Comparison of ENCODE assay signal across 12 cellular contexts in genomic region chr2:38174646-38175096, GRCh38.
DNase-seq lines count a peak whose midpoint lies in the region; ATAC-seq and TF ChIP-seq lines count a peak whose summit lies in the region.
"Had no signal": no experiment of that assay in that cellular context is flagged by ENCODE, and none has a peak within 500 bp of the region (broad histone marks: within the 10 kb centered on the region; RNA-seq: fewer than 3 reads in every experiment).

No MANE protein-coding gene starts in this region.

- H3K9ac ChIP-seq in mammary epithelial cell (ENCODE audit: insufficient read depth, low read length) = no peak overlapping the region

- H3K36me3 ChIP-seq in mammary epithelial cell (ENCODE audit: insufficient read depth, low read length) (no peaks in the 10 kb centered on the region), lower lobe of right lung (no peaks in the 10 kb centered on the region)
- H3K36me3 ChIP-seq in CD8-positive, alpha-beta T cell (ENCODE audit: insufficient read depth, low read length) = no peaks in the 10 kb centered on the region
- H3K36me3 ChIP-seq: uterus had no signal

- peak overlapping the region; percentile 53 for H3K4me2 ChIP-seq in mammary epithelial cell (ENCODE audit: insufficient read depth, low read depth, low read length)

- dilution Hi-C loops in mammary epithelial cell (cut with HindIII; ENCODE audit: low sequenced_read_pairs) = loop anchor here (5.0 kb wide), 1 partner anchor 77 kb away; no protein-coding TSS in a partner anchor

- POLR2A ChIA-PET in CD8-positive, alpha-beta T cell (lab: Charles Lee) = no interaction called here

- H3K79me2 ChIP-seq in mammary epithelial cell (ENCODE audit: insufficient read depth, low read length) = no peaks in the 10 kb centered on the region

- intact Hi-C loops in mammary epithelial cell (cut with micrococcal nuclease) (loop anchor here (1.0 kb wide), 1 partner anchor 26 kb away; no protein-coding TSS in a partner anchor), lower lobe of right lung (cut with DNase I) (no loop called here), dorsolateral prefrontal cortex (cut with DNase I) (no loop called here)
- intact Hi-C loops in CD8-positive, alpha-beta T cell (cut with DNase I, micrococcal nuclease) = no loop called here

- in situ Hi-C loops in ACHN (cut with HindIII; ENCODE audit: low pct_ligation_motif_present, low pct_unique_long_range_greater_than_20kb, low sequenced_read_pairs) = no loop called here
- in situ Hi-C loops in KBM-7 (cut with MboI; ENCODE audit: low pct_unique_long_range_greater_than_20kb, low sequenced_read_pairs) = no loop called here
- in situ Hi-C loops in mammary epithelial cell (cut with MboI; ENCODE audit: low sequenced_read_pairs in 2 of 2) = no loop called here

- no peak overlapping the region for H3K27ac Mint-ChIP-seq in CD8-positive, alpha-beta T cell
- H3K27ac Mint-ChIP-seq in T-helper 2 cell treated with Interferon-gamma antibody and Interleukin-4, amounts not matched to agents 5 μg/mL and 100 μg/mL, for 36 hours = no peak overlapping the region

- ATAC-seq in lower lobe of right lung = peak; percentile 71 to 84
- no peak for ATAC-seq in CD8-positive, alpha-beta T cell

- H3K36me3 Mint-ChIP-seq in CD8-positive, alpha-beta T cell = no peaks in the 10 kb centered on the region
- H3K36me3 Mint-ChIP-seq in T-helper 2 cell treated with Interferon-gamma antibody and Interleukin-4, amounts not matched to agents 5 μg/mL and 100 μg/mL, for 36 hours (ENCODE audit: low read depth) = no peaks in the 10 kb centered on the region

- no peaks in the 10 kb centered on the region for H4K20me1 ChIP-seq in mammary epithelial cell (ENCODE audit: insufficient read depth, low read length)

- peak overlapping the region; percentile 9 for H2AFZ ChIP-seq in mammary epithelial cell (ENCODE audit: low read depth, low read length)

- WGBS in mammary epithelial cell (ENCODE audit: low coverage, missing lambda C conversion rate) = 0% methylated on average over 4 of the region's 4 CpGs

- H3K9me3 Mint-ChIP-seq in CD8-positive, alpha-beta T cell = no peaks in the 10 kb centered on the region
- H3K9me3 Mint-ChIP-seq in T-helper 2 cell treated with Interferon-gamma antibody and Interleukin-4, amounts not matched to agents 5 μg/mL and 100 μg/mL, for 36 hours = no peaks in the 10 kb centered on the region

- TF ChIP-seq CTCF in mammary epithelial cell (conservative IDR thresholded peaks at IDR 0.05 in 1 of 2, IDR thresholded peaks at IDR 0.05 in 1 of 2; ENCODE audit: extremely low read depth in 1 of 2, insufficient read depth in 1 of 2, low read depth in 1 of 2, low read length in 2 of 2) (no peak), lower lobe of right lung (IDR thresholded peaks at IDR 0.05) (no peak), dorsolateral prefrontal cortex (IDR thresholded peaks at IDR 0.05 in 54 of 56, conservative IDR thresholded peaks at IDR 0.05 in 2 of 56; ENCODE audit: low read depth in 1 of 56, partially characterized antibody in 56 of 56) (no peak)
- TF ChIP-seq CTCF in CD8-positive, alpha-beta T cell (IDR thresholded peaks at IDR 0.05) = no peak

- H3K27ac ChIP-seq in mammary epithelial cell (ENCODE audit: insufficient read depth, low read depth, low read length) (no peak overlapping the region), lower lobe of right lung (peak overlapping the region; percentile 63), dorsolateral prefrontal cortex (peak overlapping the region in 1 of 59 donors; percentile 36)
- H3K27ac ChIP-seq in CD8-positive, alpha-beta T cell (ENCODE audit: low read depth, low read length) = no peak overlapping the region
- H3K27ac ChIP-seq: C4-2B, VCaP had no signal

- H3K27me3 ChIP-seq in mammary epithelial cell (ENCODE audit: insufficient read depth, low read length) (no peaks in the 10 kb centered on the region), lower lobe of right lung (ENCODE audit: low read depth) (no peaks in the 10 kb centered on the region), dorsolateral prefrontal cortex (no peaks in the 10 kb centered on the region)
- no peaks in the 10 kb centered on the region for H3K27me3 ChIP-seq in CD8-positive, alpha-beta T cell (ENCODE audit: insufficient read depth, low read length)
- H3K27me3 ChIP-seq: uterus had no signal

- BruUV-seq in mammary epithelial cell (replicated peaks; lab: Mats Ljungman, UMichigan) = TSS peak; percentile 35

- H3K4me1 Mint-ChIP-seq in CD8-positive, alpha-beta T cell (ENCODE audit: low read depth) = no peaks in the 10 kb centered on the region
- no peaks in the 10 kb centered on the region for H3K4me1 Mint-ChIP-seq in T-helper 2 cell treated with Interferon-gamma antibody and Interleukin-4, amounts not matched to agents 5 μg/mL and 100 μg/mL, for 36 hours (ENCODE audit: low read depth)

- peaks cover 39% of the 10 kb centered on the region for H3K4me1 ChIP-seq in mammary epithelial cell (ENCODE audit: insufficient read depth, low read length)
- peaks cover 50% of the 10 kb centered on the region for H3K4me1 ChIP-seq in lower lobe of right lung
- H3K4me1 ChIP-seq in CD8-positive, alpha-beta T cell (ENCODE audit: insufficient read depth, low read length) = no peaks in the 10 kb centered on the region

- DNase-seq in ACHN (peak; percentile 86), KBM-7 (peak; percentile 69), mammary epithelial cell (peak; percentile 96), lower lobe of right lung (no peak), dorsolateral prefrontal cortex (no peak)
- no peak for DNase-seq in CD8-positive, alpha-beta T cell
- DNase-seq in activated effector memory CD4-positive, alpha-beta T cell treated with anti-CD3 and anti-CD28 coated beads, Interleukin-2, amount 50 U/mL, for 16 hours = no peak
- no peak for DNase-seq in T-helper 2 cell treated with Interferon-gamma antibody and Interleukin-4, amounts not matched to agents 5 μg/mL and 100 μg/mL, for 36 hours (ENCODE audit: low spot score)
- DNase-seq: NCI-H1694 had no signal

- CTCF ChIA-PET in mammary epithelial cell (lab: Charles Lee; ENCODE audit: low non-redundant PET) = interaction anchor here (0.6 kb wide), 1 partner anchor 59 kb away, joined by 3 read pairs; no protein-coding TSS in a partner anchor
- CTCF ChIA-PET in CD8-positive, alpha-beta T cell (lab: Charles Lee) = no interaction called here

- H3K9me3 ChIP-seq in mammary epithelial cell (replicated peaks; ENCODE audit: insufficient read depth, low read length) (no peaks in the 10 kb centered on the region), lower lobe of right lung (no peaks in the 10 kb centered on the region)
- H3K9me3 ChIP-seq in CD8-positive, alpha-beta T cell (ENCODE audit: low read length) = no peaks in the 10 kb centered on the region
- H3K9me3 ChIP-seq: uterus had no signal

- H3K4me3 Mint-ChIP-seq in CD8-positive, alpha-beta T cell = no peak overlapping the region
- no peak overlapping the region for H3K4me3 Mint-ChIP-seq in T-helper 2 cell treated with Interferon-gamma antibody and Interleukin-4, amounts not matched to agents 5 μg/mL and 100 μg/mL, for 36 hours

- H3K4me3 ChIP-seq in mammary epithelial cell (replicated peaks in 1 of 3; ENCODE audit: insufficient read depth in 1 of 3, low read depth in 2 of 3, low read length in 3 of 3) (no peak overlapping the region), lower lobe of right lung (peak overlapping the region; percentile 20), dorsolateral prefrontal cortex (no peak overlapping the region)
- no peak overlapping the region for H3K4me3 ChIP-seq in CD8-positive, alpha-beta T cell (ENCODE audit: low read depth, low read length)
- H3K4me3 ChIP-seq: uterus had no signal

- peaks cover 31% of the 10 kb centered on the region for H3K27me3 Mint-ChIP-seq in CD8-positive, alpha-beta T cell (ENCODE audit: low read depth)
- peaks cover 19% of the 10 kb centered on the region for H3K27me3 Mint-ChIP-seq in T-helper 2 cell treated with Interferon-gamma antibody and Interleukin-4, amounts not matched to agents 5 μg/mL and 100 μg/mL, for 36 hours (ENCODE audit: low read depth)

Comparison
In these comparisons a context has a peak if more than half of its experiments do, and no peak if none do; other contexts are left out.
1. DNase-seq: peak in ACHN (single experiment), KBM-7 (single experiment) and mammary epithelial cell (single experiment); none in lower lobe of right lung (single experiment), dorsolateral prefrontal cortex (0 of 10), CD8-positive, alpha-beta T cell (0 of 7), activated effector memory CD4-positive, alpha-beta T cell treated with anti-CD3 and anti-CD28 coated beads, Interleukin-2, amount 50 U/mL, for 16 hours (single experiment) and T-helper 2 cell treated with Interferon-gamma antibody and Interleukin-4, amounts not matched to agents 5 μg/mL and 100 μg/mL, for 36 hours (single experiment).